In the genomic region with DNA sequence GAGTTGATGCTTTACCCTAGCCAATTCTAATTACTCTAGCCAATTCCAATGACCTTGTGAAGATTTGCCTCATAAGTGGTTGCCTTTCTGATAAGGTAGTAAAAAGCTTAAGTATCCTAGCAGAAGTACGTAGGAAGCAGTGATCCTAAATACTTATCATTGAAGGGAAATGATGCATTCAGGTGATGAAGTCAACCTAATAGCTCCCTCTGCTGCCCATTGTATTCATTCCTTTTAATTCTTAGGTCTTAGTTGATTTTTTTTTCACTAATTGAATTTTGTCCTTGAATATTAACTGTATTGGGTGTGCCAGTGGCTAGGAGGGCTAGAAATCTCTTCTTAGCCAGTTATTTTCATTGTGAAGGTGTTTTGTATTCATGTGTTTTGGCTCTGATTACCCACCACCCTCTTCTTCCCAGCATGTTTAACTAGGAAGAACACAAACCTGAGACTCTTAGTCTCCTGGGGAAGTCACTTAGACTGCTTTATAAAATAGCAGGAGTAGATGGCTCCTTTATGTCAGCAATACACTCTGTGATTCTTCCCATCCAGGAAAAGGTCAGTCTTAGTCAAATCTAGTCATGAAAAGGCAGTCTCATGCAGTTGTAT, we compare ENCODE assay signal across 8 cellular contexts. TPM values are rescaled to one million over a fixed set of nuclear protein-coding genes. Genes with fewer than 3 reads are reported as not detected.
DNase-seq lines count a peak whose midpoint lies in the region; ATAC-seq, FAIRE-seq and TF ChIP-seq lines count a peak whose summit lies in the region.

No MANE protein-coding gene starts in this region.

- peaks cover 33% of the 10 kb centered on the region for H3K36me3 Mint-ChIP-seq in CD8-positive, alpha-beta T cell
- peaks cover 11% of the 10 kb centered on the region for H3K36me3 Mint-ChIP-seq in HFFc6 (ENCODE audit: low read depth)

- H3K9ac ChIP-seq in OCI-LY1 (ENCODE audit: low read length) = no peak overlapping the region

- CTCF ChIA-PET in CD8-positive, alpha-beta T cell (lab: Charles Lee) = interaction anchor here (0.7 to 2.3 kb wide), 10 partner anchors 8 to 232 kb away, joined by 3 to 7 read pairs (median 4); no protein-coding TSS in a partner anchor

- POLR2A ChIA-PET in CD8-positive, alpha-beta T cell (lab: Charles Lee) = interaction anchor here (0.7 kb wide), 1 partner anchor 66 kb away, joined by 3 read pairs; no protein-coding TSS in a partner anchor

- H3F3A ChIP-seq in OCI-LY1 (ENCODE audit: insufficient read depth, low read length) = no peaks in the 10 kb centered on the region

- TF ChIP-seq POLR2A in erythroblast (IDR thresholded peaks at IDR 0.05; ENCODE audit: low read length) = no peak

- no peaks in the 10 kb centered on the region for H3K9me2 ChIP-seq in OCI-LY1 (ENCODE audit: low read depth, low read length)

- no peak overlapping the region for H2AFZ ChIP-seq in OCI-LY1 (ENCODE audit: low read length)

- H3K36me3 ChIP-seq in CD8-positive, alpha-beta T cell (ENCODE audit: insufficient read depth, low read length) = no peaks in the 10 kb centered on the region
- no peaks in the 10 kb centered on the region; the same call in 1 of the 2 replicates for H3K36me3 ChIP-seq in OCI-LY1 (ENCODE audit: insufficient read depth, low read length)
- H3K36me3 ChIP-seq in small intestine (ENCODE audit: control insufficient read depth in 2 of 2, insufficient read depth in 2 of 2, low read length in 2 of 2) = peaks cover 2 to 4% of the 10 kb centered on the region in 2 donors

- H3K4me3 Mint-ChIP-seq in CD8-positive, alpha-beta T cell = no peak overlapping the region
- no peak overlapping the region for H3K4me3 Mint-ChIP-seq in HFFc6

- H3K9me3 Mint-ChIP-seq in CD8-positive, alpha-beta T cell = no peaks in the 10 kb centered on the region
- no peaks in the 10 kb centered on the region for H3K9me3 Mint-ChIP-seq in HFFc6

- H3K4me1 Mint-ChIP-seq in CD8-positive, alpha-beta T cell (ENCODE audit: low read depth) = no peaks in the 10 kb centered on the region
- peaks cover 11% of the 10 kb centered on the region for H3K4me1 Mint-ChIP-seq in HFFc6 (ENCODE audit: low read depth)

- H3K27ac ChIP-seq in CD8-positive, alpha-beta T cell (ENCODE audit: low read depth, low read length) = no peak overlapping the region
- H3K27ac ChIP-seq in OCI-LY1 (ENCODE audit: low read depth, low read length, poor library complexity, severe bottlenecking) (no peak overlapping the region), small intestine (ENCODE audit: low read depth in 1 of 2, low read length in 1 of 2) (no peak overlapping the region)

- TF ChIP-seq CTCF in CD8-positive, alpha-beta T cell (IDR thresholded peaks at IDR 0.05) = peak; percentile 28
- TF ChIP-seq CTCF in HFFc6 (IDR thresholded peaks at IDR 0.05) = peak; percentile 79
- TF ChIP-seq CTCF in OCI-LY1 (IDR thresholded peaks at IDR 0.05; ENCODE audit: low read length) = peak; percentile 81

- H4K20me1 ChIP-seq in OCI-LY1 (ENCODE audit: insufficient read depth, low read length) = no peaks in the 10 kb centered on the region

- no peaks in the 10 kb centered on the region for H3K27me3 Mint-ChIP-seq in CD8-positive, alpha-beta T cell (ENCODE audit: low read depth)
- no peaks in the 10 kb centered on the region for H3K27me3 Mint-ChIP-seq in HFFc6 (ENCODE audit: insufficient read depth)

- H3K9me3 ChIP-seq in CD8-positive, alpha-beta T cell (ENCODE audit: low read length) = no peaks in the 10 kb centered on the region
- H3K9me3 ChIP-seq in OCI-LY1 (ENCODE audit: low read length) (no peaks in the 10 kb centered on the region; the same call in 1 of the 2 replicates), small intestine (ENCODE audit: control insufficient read depth, low read depth) (no peaks in the 10 kb centered on the region)

- DNase-seq in CD8-positive, alpha-beta T cell = no peak
- peak; percentile 41 for DNase-seq in HFFc6
- DNase-seq in erythroblast (lab: John Stamatoyannopoulos, UW) = peak; percentile 46 to 57
- DNase-seq in small intestine = peak; percentile 47
- no peak for DNase-seq in occipital lobe (lab: John Stamatoyannopoulos, UW)

- intact Hi-C loops in CD8-positive, alpha-beta T cell (cut with DNase I, micrococcal nuclease) = loop anchor here in 1 of 2 experiments (5.0 kb wide), 1 partner anchor 437 kb away; no protein-coding TSS in a partner anchor

- FAIRE-seq in small intestine (lab: Jason Lieb, UNC) = no peak

- no peak overlapping the region for H3K27ac Mint-ChIP-seq in CD8-positive, alpha-beta T cell
- no peak overlapping the region for H3K27ac Mint-ChIP-seq in HFFc6

- no peaks in the 10 kb centered on the region for H3K27me3 ChIP-seq in CD8-positive, alpha-beta T cell (ENCODE audit: insufficient read depth, low read length)
- H3K27me3 ChIP-seq in OCI-LY1 (ENCODE audit: insufficient read depth, low read length) (no peaks in the 10 kb centered on the region), small intestine (ENCODE audit: control insufficient read depth in 2 of 2, insufficient read depth in 2 of 2, low read length in 2 of 2) (no peaks in the 10 kb centered on the region)

- H3K4me3 ChIP-seq in CD8-positive, alpha-beta T cell (ENCODE audit: low read depth, low read length) = no peak overlapping the region
- H3K4me3 ChIP-seq in OCI-LY1 (ENCODE audit: low read depth, low read length, poor library complexity, severe bottlenecking) (no peak overlapping the region), small intestine (ENCODE audit: low read depth in 1 of 2, low read length in 2 of 2) (no peak overlapping the region)

- no peak overlapping the region for H3K4me2 ChIP-seq in OCI-LY1 (ENCODE audit: low read length)

- H3K4me1 ChIP-seq in CD8-positive, alpha-beta T cell (ENCODE audit: insufficient read depth, low read length) = no peaks in the 10 kb centered on the region
- H3K4me1 ChIP-seq in OCI-LY1 (ENCODE audit: insufficient read depth, low read length, severe bottlenecking) (no peaks in the 10 kb centered on the region), small intestine (ENCODE audit: control insufficient read depth in 2 of 2, insufficient read depth in 1 of 2, low read depth in 1 of 2, low read length in 1 of 2) (no peaks in the 10 kb centered on the region)

- no peaks in the 10 kb centered on the region for H3K79me2 ChIP-seq in OCI-LY1 (ENCODE audit: insufficient read depth, low read length)

- 6 to 47% (median 31%) methylated on average over 1 of the region's 1 CpG for WGBS in small intestine, 3 donors

- ATAC-seq in CD8-positive, alpha-beta T cell = no peak
- ATAC-seq in GM18519 (IDR thresholded peaks at IDR 0.05; ENCODE audit: low FRiP score, unreplicated experiment) = no peak
- ATAC-seq in HG03342 (IDR thresholded peaks at IDR 0.05; ENCODE audit: unreplicated experiment) = no peak

RNA-seq across cellular contexts. Expression of a gene that starts 46.3 kb away (rescaled TPM):
- total RNA-seq in CD8-positive, alpha-beta T cell = 1 to 10 TPM; 3.7 to 4.2 TPM
- total RNA-seq in HFFc6 (2021; fragmentation: NEBNext Ultra II Directional; extraction: Animal tissue kit (Norgen Biotek cat#: 25700)) = 10 to 100 TPM in 2 of 6 experiments, 1 to 10 TPM in 4; 9.1 to 10.1 (median 9.6) TPM
- 1 to 10 TPM; 3.8 to 5.0 (median 4.0) TPM for polyA plus RNA-seq in small intestine
- total RNA-seq in occipital lobe = 34.8 TPM

RNA-seq across cellular contexts. Expression of a gene that starts 48.0 kb away (rescaled TPM):
- 1 to 10 TPM; 5.7 to 6.1 TPM for total RNA-seq in CD8-positive, alpha-beta T cell
- 10 to 100 TPM; 60.0 to 73.0 (median 64.4) TPM for total RNA-seq in HFFc6 (2021; fragmentation: NEBNext Ultra II Directional; extraction: Animal tissue kit (Norgen Biotek cat#: 25700))
- polyA plus RNA-seq in small intestine = 1 to 10 TPM in 1 of 3 donors, under 1 TPM in 2; 0.45 to 3.1 (median 0.54) TPM
- total RNA-seq in occipital lobe = 6.1 TPM

Comparison
In these comparisons a context has a peak if more than half of its experiments do, and no peak if none do; other contexts are left out.
1. DNase-seq: peak in HFFc6 (single experiment), erythroblast (2 of 2) and small intestine (single experiment); none in CD8-positive, alpha-beta T cell (0 of 7) and occipital lobe (single experiment).
2. CTCF ChIP-seq: peak in every context shown above with its lines; median percentile 81 in OCI-LY1; 79 in HFFc6; 28 in CD8-positive, alpha-beta T cell.